In the genomic region with DNA sequence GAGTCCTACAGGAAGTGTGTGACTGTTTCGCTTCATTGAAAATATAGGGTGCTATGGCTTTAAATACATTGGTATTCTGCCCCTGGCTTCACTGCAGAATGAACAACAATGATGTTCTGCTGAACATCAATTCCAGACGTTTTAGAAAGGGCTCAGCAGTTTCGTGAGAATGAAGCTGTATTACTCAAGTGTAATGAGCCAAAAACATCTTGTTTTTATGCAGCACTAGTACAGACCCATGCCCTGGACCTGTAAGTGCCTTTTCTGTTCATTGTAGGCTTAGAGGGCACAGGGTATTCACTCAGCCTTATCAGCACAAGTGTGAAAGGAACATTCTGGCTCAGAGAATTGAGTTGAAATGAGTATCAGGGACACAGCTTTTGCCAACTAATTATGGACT, we compare ENCODE assay signal across 19 cellular contexts.
"Had no signal": no experiment of that assay in that cellular context is flagged by ENCODE, and none has a peak within 500 bp of the region (broad histone marks: within the 10 kb centered on the region; RNA-seq: fewer than 3 reads in every experiment).

No MANE protein-coding gene starts in this region.

- H3K4me1 ChIP-seq: ascending aorta, suprapubic skin, transverse colon, vagina had no signal

- H3K27ac ChIP-seq: ascending aorta, suprapubic skin, transverse colon, vagina had no signal

- H3K36me3 ChIP-seq: suprapubic skin, transverse colon, vagina had no signal

- H3K27me3 ChIP-seq: ascending aorta, suprapubic skin, transverse colon, vagina had no signal

- DNase-seq: activated CD4-positive, alpha-beta T cell treated with anti-CD3 and anti-CD28 coated beads, Interleukin-2, amount 10 ng/mL, durations not matched to agents 24 days and 14 days; activated CD8-positive, alpha-beta T cell treated with anti-CD3 and anti-CD28 coated beads, Interleukin-2, amount 10 ng/mL, durations not matched to agents 7 days and 5 days; activated naive CD4-positive, alpha-beta T cell treated with Interleukin-2 at 50 U/mL for 16 hours; activated naive CD8-positive, alpha-beta T cell treated with anti-CD3 and anti-CD28 coated beads, Interleukin-2, amount 10 ng/mL, durations not matched to agents 7 days and 5 days; activated T-cell treated with anti-CD3 and anti-CD28 coated beads, Interleukin-2, amount 50 U/mL, for 24 hours; cerebellar nuclear complex; effector CD4-positive, alpha-beta T cell; hippocampal formation; islet precursor cell; left colon; midbrain; occipital lobe; right cardiac atrium; T1000; transverse colon had no signal

- H3K4me3 ChIP-seq: ascending aorta, lung, suprapubic skin, transverse colon, vagina had no signal

- H3K9me3 ChIP-seq: suprapubic skin, transverse colon, vagina had no signal
